Comparison of ENCODE assay signal across 9 cellular contexts in the genomic region with DNA sequence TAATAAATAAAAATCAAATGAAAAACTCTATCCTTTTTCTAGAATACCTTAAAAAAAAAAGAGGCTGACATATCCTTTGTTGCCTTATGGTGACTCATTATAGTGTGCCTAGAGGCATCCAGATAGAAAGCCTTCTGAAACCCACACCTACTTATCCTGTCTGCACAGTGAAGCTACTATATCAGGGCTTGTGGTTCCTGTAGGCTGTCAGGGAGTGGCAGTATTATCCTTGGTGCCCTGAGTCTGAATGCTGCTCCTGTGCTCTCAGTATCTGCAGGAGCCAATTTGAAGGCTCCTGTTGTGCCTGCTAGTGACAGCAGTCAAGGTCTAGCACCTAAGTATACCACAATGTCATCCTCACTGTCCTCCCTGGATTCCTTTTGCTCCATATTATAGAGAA.
DNase-seq lines count a peak whose midpoint lies in the region; ATAC-seq and TF ChIP-seq lines count a peak whose summit lies in the region.
"Had no signal": no experiment of that assay in that cellular context is flagged by ENCODE, and none has a peak within 500 bp of the region (broad histone marks: within the 10 kb centered on the region; RNA-seq: fewer than 3 reads in every experiment).

No MANE protein-coding gene starts in this region.

- H3K4me3 ChIP-seq in HEK293 (ENCODE audit: low read depth, low read length) (no peak overlapping the region), suprapubic skin (no peak overlapping the region)
- no peak overlapping the region for H3K4me3 ChIP-seq in effector memory CD4-positive, alpha-beta T cell (ENCODE audit: insufficient read depth, low read depth, low read length, poor library complexity, severe bottlenecking)

- CTCF ChIA-PET in HEK293 (lab: Yijun Ruan, JAX): interaction anchor here (0.6 to 1.2 kb wide), 3 partner anchors 39 to 484 kb away, joined by 3 to 4 read pairs (median 4); no protein-coding TSS in a partner anchor

- ATAC-seq in GM18519 (IDR thresholded peaks at IDR 0.05; ENCODE audit: low FRiP score, unreplicated experiment): peak; percentile 62
- ATAC-seq: activated CD8-positive, alpha-beta T cell treated with anti-CD3 and anti-CD28 coated beads, Interleukin-2, amount 10 ng/mL, durations not matched to agents 7 days and 5 days had no signal

- H3K4me1 ChIP-seq in HEK293 (ENCODE audit: control insufficient read depth, insufficient read depth, low read length): no peaks in the 10 kb centered on the region; the same call in 1 of the 2 replicates
- H3K4me1 ChIP-seq in suprapubic skin: peaks cover 3% of the 10 kb centered on the region
- H3K4me1 ChIP-seq in effector memory CD4-positive, alpha-beta T cell (ENCODE audit: control insufficient read depth, insufficient read depth, low read length, poor library complexity, severe bottlenecking): no peaks in the 10 kb centered on the region

- TF ChIP-seq POLR2A in suprapubic skin (IDR thresholded peaks at IDR 0.05): no peak

- no peaks in the 10 kb centered on the region for H3K27me3 ChIP-seq in suprapubic skin
- no peaks in the 10 kb centered on the region for H3K27me3 ChIP-seq in effector memory CD4-positive, alpha-beta T cell (replicated peaks; ENCODE audit: control insufficient read depth, insufficient read depth, low read length, poor library complexity, severe bottlenecking)

- DNase-seq in NCI-H69 (lab: John Stamatoyannopoulos, UW) (peak; percentile 74), iPS-NIHi7 (ENCODE audit: extremely low spot score) (peak; percentile 55), middle frontal gyrus (ENCODE audit: extremely low spot score, low spot score) (no peak), suprapubic skin (ENCODE audit: low spot score in 2 of 2) (no peak)
- DNase-seq in effector memory CD4-positive, alpha-beta T cell: no peak
- DNase-seq: activated CD8-positive, alpha-beta T cell treated with anti-CD3 and anti-CD28 coated beads, Interleukin-2, amount 10 ng/mL, durations not matched to agents 7 days and 5 days; NCI-H146 had no signal

- H3K27ac ChIP-seq in HEK293 (ENCODE audit: extremely low read depth, low read depth, low read length): no peak overlapping the region
- no peak overlapping the region for H3K27ac ChIP-seq in suprapubic skin
- no peak overlapping the region for H3K27ac ChIP-seq in effector memory CD4-positive, alpha-beta T cell (ENCODE audit: insufficient read depth, low read length, poor library complexity, severe bottlenecking)

- POLR2A ChIA-PET in HEK293 (lab: Yijun Ruan, JAX): no interaction called here

- H3K36me3 ChIP-seq in HEK293 (ENCODE audit: control insufficient read depth in 2 of 2, insufficient read depth in 1 of 2, low read length in 2 of 2) (no peaks in the 10 kb centered on the region), suprapubic skin (no peaks in the 10 kb centered on the region)
- no peaks in the 10 kb centered on the region for H3K36me3 ChIP-seq in effector memory CD4-positive, alpha-beta T cell (ENCODE audit: control insufficient read depth, insufficient read depth, low read length)

- TF ChIP-seq EP300 in suprapubic skin (IDR thresholded peaks at IDR 0.05): no peak

- H3K9me3 ChIP-seq in HEK293 (ENCODE audit: control insufficient read depth, insufficient read depth, low read depth, low read length): no peaks in the 10 kb centered on the region
- H3K9me3 ChIP-seq in suprapubic skin: no peaks in the 10 kb centered on the region
- no peaks in the 10 kb centered on the region for H3K9me3 ChIP-seq in effector memory CD4-positive, alpha-beta T cell (ENCODE audit: control insufficient read depth, low read length)

- TF ChIP-seq CTCF in HEK293 (tag by site-specific recombination; IDR thresholded peaks at IDR 0.05): peak; percentile 31; the same call in 1 of the 2 replicates
- TF ChIP-seq CTCF in suprapubic skin (IDR thresholded peaks at IDR 0.05): no peak

TF ChIP-seq in HEK293, 187 proteins besides CTCF, POLR2A, EP300 and RAD21:
- TF ChIP-seq FEZF1 (tag by site-specific recombination; IDR thresholded peaks at IDR 0.05) (no peak), ZNF670 (tag by site-specific recombination; IDR thresholded peaks at IDR 0.05; ENCODE audit: low read depth) (no peak), REPIN1 (tag by site-specific recombination; IDR thresholded peaks at IDR 0.05; ENCODE audit: low read depth) (no peak), ZBTB17 (tag by site-specific recombination; IDR thresholded peaks at IDR 0.05) (0 out of 2 replicates have a peak, but pooled peaks have one; percentile 14), GLIS1 (tag by site-specific recombination; IDR thresholded peaks at IDR 0.05) (no peak), ZBTB48 (tag by site-specific recombination; IDR thresholded peaks at IDR 0.05) (no peak), OSR2 (tag by site-specific recombination; IDR thresholded peaks at IDR 0.05) (peak; percentile 38; the same call in 1 of the 2 replicates), ZNF157 (tag by site-specific recombination; IDR thresholded peaks at IDR 0.05) (no peak), ZNF2 (tag by site-specific recombination; IDR thresholded peaks at IDR 0.05) (no peak), ZNF140 (tag by site-specific recombination; IDR thresholded peaks at IDR 0.05) (no peak), MYNN (tag by site-specific recombination; IDR thresholded peaks at IDR 0.05; ENCODE audit: borderline replicate concordance) (no peak), ZNF311 (tag by site-specific recombination; IDR thresholded peaks at IDR 0.05; ENCODE audit: borderline replicate concordance) (no peak), ZNF660 (tag by site-specific recombination; IDR thresholded peaks at IDR 0.05) (0 out of 2 replicates have a peak, but pooled peaks have one; percentile 15), ZNF692 (tag by site-specific recombination; IDR thresholded peaks at IDR 0.05) (no peak), ZNF280C (tag by site-specific recombination; IDR thresholded peaks at IDR 0.05) (no peak), ZNF354C (tag by site-specific recombination; IDR thresholded peaks at IDR 0.05; ENCODE audit: borderline replicate concordance, low read depth) (no peak), ZNF433 (tag by site-specific recombination; IDR thresholded peaks at IDR 0.05; ENCODE audit: low read depth) (no peak), ZNF654 (tag by site-specific recombination; IDR thresholded peaks at IDR 0.05; ENCODE audit: low read depth) (peak; percentile 47)

Comparison
In these comparisons a context has a peak if more than half of its experiments do, and no peak if none do; other contexts are left out.
1. DNase-seq: peak in NCI-H69 (single experiment) and iPS-NIHi7 (single experiment); none in middle frontal gyrus (single experiment), suprapubic skin (0 of 2) and effector memory CD4-positive, alpha-beta T cell (0 of 3).